ENCODE assay signal across 10 cellular contexts in the genomic region with DNA sequence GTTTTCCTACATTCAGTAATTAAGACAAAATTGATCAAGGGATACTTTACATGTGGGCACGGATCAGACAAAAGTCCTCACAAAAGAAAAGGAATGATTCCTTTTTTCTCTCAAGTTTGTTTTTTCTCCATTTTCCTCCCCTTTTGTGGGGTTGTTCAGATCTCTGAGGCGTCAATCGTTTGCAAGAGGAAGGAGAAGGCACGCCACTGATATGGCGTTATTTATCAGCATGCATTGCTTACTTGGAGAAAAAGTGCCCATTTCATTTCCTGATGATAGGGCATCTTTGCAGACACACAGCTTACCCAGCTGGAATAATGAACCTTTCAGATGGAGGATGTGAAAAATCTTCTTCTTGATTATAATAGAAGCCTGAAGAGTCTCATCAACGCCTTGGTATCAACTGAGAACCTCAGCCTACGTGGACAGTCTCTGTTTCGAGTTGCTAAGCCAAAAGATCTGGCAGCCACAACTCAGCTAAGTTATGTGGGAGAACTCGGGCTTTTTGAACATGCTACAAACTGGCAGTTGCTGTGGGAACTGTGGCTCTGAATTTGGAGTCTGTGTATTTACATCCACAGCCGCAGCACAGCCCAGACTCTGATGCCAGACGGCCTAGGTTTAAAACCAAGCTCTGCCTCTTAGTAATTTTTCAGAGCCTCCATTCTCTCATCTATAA. TPM values are rescaled to one million over a fixed set of nuclear protein-coding genes. Genes with fewer than 3 reads are reported as not detected.
A peak's percentile ranks its signal among the peaks of the same experiment; 100 is the strongest.
DNase-seq lines count a peak whose midpoint lies in the region; ATAC-seq and TF ChIP-seq lines count a peak whose summit lies in the region.
"Had no signal": no experiment of that assay in that cellular context is flagged by ENCODE, and none has a peak within 500 bp of the region (broad histone marks: within the 10 kb centered on the region; RNA-seq: fewer than 3 reads in every experiment).

No MANE protein-coding gene starts in this region.

- H3K9me3 ChIP-seq in mesodermal cell (ENCODE audit: control insufficient read depth, low read length) = no peaks in the 10 kb centered on the region
- H3K9me3 ChIP-seq in endodermal cell (ENCODE audit: control insufficient read depth, low read length) = no peaks in the 10 kb centered on the region

- H3K4me3 ChIP-seq in mesodermal cell (ENCODE audit: extremely low read depth, insufficient read depth, low read length, poor library complexity, severe bottlenecking) (no peak overlapping the region), endodermal cell (ENCODE audit: low read length) (no peak overlapping the region)

- H3K4me1 Mint-ChIP-seq in activated T-cell treated with anti-CD3 and anti-CD28 coated beads, Interleukin-2, amount 50 U/mL, for 4 hours (ENCODE audit: low read depth) = peaks cover 87% of the 10 kb centered on the region
- H3K4me1 Mint-ChIP-seq in endodermal cell (peaks cover 10% of the 10 kb centered on the region), progenitor cell of endocrine pancreas (ENCODE audit: low read depth) (no peaks in the 10 kb centered on the region)

- no peak overlapping the region for H3K27ac Mint-ChIP-seq in endodermal cell
- no peak overlapping the region for H3K27ac Mint-ChIP-seq in progenitor cell of endocrine pancreas

- H3K36me3 ChIP-seq in mesodermal cell (ENCODE audit: control insufficient read depth, insufficient read depth, low read length) = no peaks in the 10 kb centered on the region
- H3K36me3 ChIP-seq in endodermal cell (ENCODE audit: control insufficient read depth, insufficient read depth, low read length) = no peaks in the 10 kb centered on the region

- peak; percentile 58 for ATAC-seq in HG03108 (IDR thresholded peaks at IDR 0.05; ENCODE audit: unreplicated experiment)
- peak; percentile 90 to 91 for ATAC-seq in activated T-cell treated with anti-CD3 and anti-CD28 coated beads, Interleukin-2, amount 50 U/mL, for 4 hours

- H3K9me3 Mint-ChIP-seq in activated T-cell treated with anti-CD3 and anti-CD28 coated beads, Interleukin-2, amount 50 U/mL, for 4 hours = peaks cover 9% of the 10 kb centered on the region
- peaks cover 4% of the 10 kb centered on the region for H3K9me3 Mint-ChIP-seq in endodermal cell
- H3K9me3 Mint-ChIP-seq in progenitor cell of endocrine pancreas (ENCODE audit: low read depth) = peaks cover 5% of the 10 kb centered on the region

- H3K4me1 ChIP-seq in mesodermal cell (ENCODE audit: control insufficient read depth, insufficient read depth, low read length, poor library complexity, severe bottlenecking) (no peaks in the 10 kb centered on the region), endodermal cell (ENCODE audit: control insufficient read depth, insufficient read depth, low read length) (no peaks in the 10 kb centered on the region)

- H3K4me3 Mint-ChIP-seq in activated T-cell treated with anti-CD3 and anti-CD28 coated beads, Interleukin-2, amount 50 U/mL, for 4 hours = peak overlapping the region; percentile 65
- H3K4me3 Mint-ChIP-seq in endodermal cell = no peak overlapping the region
- H3K4me3 Mint-ChIP-seq in progenitor cell of endocrine pancreas (ENCODE audit: low read depth) = no peak overlapping the region

- H3K27me3 Mint-ChIP-seq in activated T-cell treated with anti-CD3 and anti-CD28 coated beads, Interleukin-2, amount 50 U/mL, for 4 hours (ENCODE audit: low read depth) = no peaks in the 10 kb centered on the region
- peaks cover 5% of the 10 kb centered on the region for H3K27me3 Mint-ChIP-seq in endodermal cell (ENCODE audit: insufficient read depth)
- H3K27me3 Mint-ChIP-seq in progenitor cell of endocrine pancreas = peaks cover 7% of the 10 kb centered on the region

- DNase-seq in Ammon's horn (ENCODE audit: low spot score) (peak; percentile 70), NCI-H345 treated with DMSO at 0.1 percent for 48 hours (lab: John Stamatoyannopoulos, UW; ENCODE audit: unreplicated experiment) (no peak), DMS53 (lab: John Stamatoyannopoulos, UW) (no peak), endodermal cell (no peak), progenitor cell of endocrine pancreas (ENCODE audit: low spot score, unreplicated experiment) (no peak)
- DNase-seq in activated T-cell treated with anti-CD3 and anti-CD28 coated beads, Interleukin-2, amount 50 U/mL, for 4 hours = no peak
- DNase-seq: C1 segment of cervical spinal cord, NCI-H1105 had no signal

- no peak overlapping the region for H3K9ac ChIP-seq in endodermal cell (ENCODE audit: extremely low read depth, low read length, poor library complexity, severe bottlenecking)

- TF ChIP-seq CTCF in endodermal cell (conservative IDR thresholded peaks at IDR 0.05) = no peak
- no peak for TF ChIP-seq CTCF in progenitor cell of endocrine pancreas (IDR thresholded peaks at IDR 0.05; ENCODE audit: unreplicated experiment)

- H3K36me3 Mint-ChIP-seq in activated T-cell treated with anti-CD3 and anti-CD28 coated beads, Interleukin-2, amount 50 U/mL, for 4 hours (ENCODE audit: insufficient read depth) = peaks cover 37% of the 10 kb centered on the region
- H3K36me3 Mint-ChIP-seq in endodermal cell (ENCODE audit: low read depth) = peaks cover 2% of the 10 kb centered on the region
- H3K36me3 Mint-ChIP-seq in progenitor cell of endocrine pancreas (ENCODE audit: insufficient read depth) = no peaks in the 10 kb centered on the region

- 84% methylated on average over 4 to 6 of the region's 11 CpGs for WGBS in mesodermal cell (ENCODE audit: insufficient coverage in 2 of 2), 2 experiments
- WGBS in endodermal cell (ENCODE audit: insufficient coverage in 1 of 2, insufficient read length in 1 of 2), 2 experiments = 92 to 96% methylated on average over 8 to 11 of the region's 11 CpGs

- no peaks in the 10 kb centered on the region for H3K27me3 ChIP-seq in endodermal cell (ENCODE audit: control insufficient read depth, insufficient read depth, low read length, poor library complexity, severe bottlenecking)

- H3K27ac ChIP-seq in mesodermal cell (ENCODE audit: low read depth, low read length, severe bottlenecking) = peak overlapping the region; percentile 26
- no peak overlapping the region for H3K27ac ChIP-seq in endodermal cell (ENCODE audit: low read depth, low read length)

RNA-seq across cellular contexts. Expression of a gene that starts 36.0 kb away (rescaled TPM):
- total RNA-seq in activated T-cell treated with anti-CD3 and anti-CD28 coated beads, Interleukin-2, amount 50 U/mL, for 4 hours = 10 to 100 TPM; 14.7 to 17.4 (median 16.8) TPM
- 6.1 TPM for polyA plus RNA-seq in mesodermal cell (2013, experiment 1 of 2)
- polyA plus RNA-seq in mesodermal cell (2013, experiment 2 of 2) = 6.3 TPM
- total RNA-seq in endodermal cell (10 to 100 TPM in 1 of 2 donors, 1 to 10 TPM in 1; 9.3 to 10.4 TPM), progenitor cell of endocrine pancreas (2.2 and 4.0 TPM in 2 replicates)
- polyA plus RNA-seq in endodermal cell (2013, experiment 1 of 2) = 7.0 TPM
- 6.5 TPM for polyA plus RNA-seq in endodermal cell (2013, experiment 2 of 2)
